Comparison of ENCODE assay signal across 1 cellular context in genomic region chr1:155648207-155649147, GRCh38.
TF ChIP-seq lines count a peak whose summit lies in the region.

No MANE protein-coding gene starts in this region.

TF ChIP-seq in endothelial cell of umbilical vein, 7 proteins besides CTCF, POLR2A, EP300 and RAD21:
- TF ChIP-seq POLR2AphosphoS5 (IDR thresholded peaks at IDR 0.05; ENCODE audit: insufficient read depth, low read depth, low read length) (peak; percentile 27), JUN (IDR thresholded peaks at IDR 0.05; ENCODE audit: borderline replicate concordance, insufficient read depth, insufficient read length, low read depth) (peak; percentile 10), FOS (IDR thresholded peaks at IDR 0.05; ENCODE audit: borderline replicate concordance, insufficient read depth, low read length) (peak; percentile 70), MAX (IDR thresholded peaks at IDR 0.05; ENCODE audit: insufficient read depth, insufficient read length) (no peak), GATA2 (IDR thresholded peaks at IDR 0.05; ENCODE audit: insufficient read depth, insufficient read length, low read depth, low read length) (peak; percentile 68), EZH2 (IDR thresholded peaks at IDR 0.05; ENCODE audit: borderline replicate concordance, low read depth, low read length, severe bottlenecking) (no peak)
